In the genomic region with DNA sequence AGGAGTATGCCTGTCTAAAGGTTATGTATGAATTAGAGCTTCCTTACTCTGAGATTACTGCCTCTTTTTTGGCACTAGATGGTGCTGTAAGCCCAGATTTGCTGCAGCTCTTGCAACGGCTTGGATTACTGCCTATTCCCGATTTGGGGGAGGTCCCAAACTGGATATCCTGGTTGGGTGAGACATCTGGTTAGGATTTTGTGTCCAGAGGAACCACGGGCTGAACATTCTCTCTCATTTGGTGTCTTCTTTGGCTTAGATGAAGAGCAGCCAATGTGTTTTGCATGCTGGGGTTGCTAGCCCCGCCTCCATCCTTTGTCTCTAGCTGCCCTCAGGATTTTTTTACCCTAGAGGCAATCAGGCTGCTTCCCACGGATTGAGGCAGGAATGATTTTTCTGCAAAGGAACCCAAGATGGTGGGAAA, we compare ENCODE assay signal across 8 cellular contexts. TPM values are rescaled to one million over a fixed set of nuclear protein-coding genes. Genes with fewer than 3 reads are reported as not detected.
DNase-seq lines count a peak whose midpoint lies in the region; ATAC-seq and TF ChIP-seq lines count a peak whose summit lies in the region.

No MANE protein-coding gene starts in this region.

- no peak for TF ChIP-seq POLR2A in Peyer's patch (IDR thresholded peaks at IDR 0.05)

- H3K27ac ChIP-seq in ACC112 (ENCODE audit: low read depth, low read length) = no peak overlapping the region
- peak overlapping the region; percentile 49 for H3K27ac ChIP-seq in KOPT-K1 (ENCODE audit: low read depth, low read length, poor library complexity, severe bottlenecking)
- no peak overlapping the region for H3K27ac ChIP-seq in Peyer's patch
- no peak overlapping the region for H3K27ac ChIP-seq in left ventricle myocardium inferior (replicated peaks)
- H3K27ac ChIP-seq in psoas muscle = no peak overlapping the region

- peak in 3 of 4 donors; percentile 57 to 76 (median 61) for ATAC-seq in psoas muscle
- no peak for ATAC-seq in GM18498 (IDR thresholded peaks at IDR 0.05; ENCODE audit: unreplicated experiment)

- WGBS in psoas muscle, 3 donors = 8 to 12% (median 10%) methylated on average over 5 of the region's 5 CpGs

- peaks cover 12% of the 10 kb centered on the region for H3K9me3 ChIP-seq in KOPT-K1 (ENCODE audit: insufficient read depth, low read length, poor library complexity, severe bottlenecking)
- no peaks in the 10 kb centered on the region for H3K9me3 ChIP-seq in Peyer's patch
- H3K9me3 ChIP-seq in left ventricle myocardium inferior (replicated peaks) = no peaks in the 10 kb centered on the region
- no peaks in the 10 kb centered on the region for H3K9me3 ChIP-seq in psoas muscle

- no peaks in the 10 kb centered on the region for H3K36me3 ChIP-seq in ACC112 (ENCODE audit: insufficient read depth, low read length)
- no peaks in the 10 kb centered on the region for H3K36me3 ChIP-seq in KOPT-K1 (ENCODE audit: insufficient read depth, low read length)
- H3K36me3 ChIP-seq in Peyer's patch = no peaks in the 10 kb centered on the region
- H3K36me3 ChIP-seq in left ventricle myocardium inferior = no peaks in the 10 kb centered on the region
- H3K36me3 ChIP-seq in psoas muscle (ENCODE audit: insufficient read depth in 1 of 2, low read depth in 1 of 2) = no peaks in the 10 kb centered on the region

- H3K27me3 ChIP-seq in ACC112 (ENCODE audit: insufficient read depth, low read length) (no peaks in the 10 kb centered on the region), Peyer's patch (no peaks in the 10 kb centered on the region), left ventricle myocardium inferior (ENCODE audit: low read depth) (no peaks in the 10 kb centered on the region), psoas muscle (ENCODE audit: insufficient read depth in 3 of 3, low read length in 2 of 3) (no peaks in the 10 kb centered on the region)

- peak overlapping the region; percentile 60 for H3K4me3 ChIP-seq in ACC112 (ENCODE audit: low read depth, low read length)
- peak overlapping the region in 1 of 4 donors; percentile 28 for H3K4me3 ChIP-seq in Peyer's patch
- H3K4me3 ChIP-seq in left ventricle myocardium inferior = peak overlapping the region; percentile 41
- peak overlapping the region; percentile 22 for H3K4me3 ChIP-seq in psoas muscle

- H2AFZ ChIP-seq in ACC112 (ENCODE audit: low read length, unreplicated experiment) = no peak overlapping the region

- H3K4me1 ChIP-seq in ACC112 (ENCODE audit: control insufficient read depth, insufficient read depth, low read length, unreplicated experiment) (no peaks in the 10 kb centered on the region), Peyer's patch (no peaks in the 10 kb centered on the region), left ventricle myocardium inferior (no peaks in the 10 kb centered on the region), psoas muscle (no peaks in the 10 kb centered on the region)

- DNase-seq in Peyer's patch (peak in 2 of 3 donors; percentile 14 to 54), amniotic epithelial cell (ENCODE audit: low read depth) (peak; percentile 76), left ventricle myocardium inferior (peak; percentile 19), psoas muscle (peak; percentile 19 to 52)

- peak; percentile 62 for TF ChIP-seq CTCF in GM12872 (IDR thresholded peaks at IDR 0.05; ENCODE audit: insufficient read depth, low read depth, low read length)
- TF ChIP-seq CTCF in Peyer's patch (IDR thresholded peaks at IDR 0.05) = peak in 4 of 6 experiments; percentile 49 to 74 (median 60)
- TF ChIP-seq CTCF in left ventricle myocardium inferior (IDR thresholded peaks at IDR 0.05; ENCODE audit: borderline replicate concordance) = peak; percentile 60
- TF ChIP-seq CTCF in psoas muscle (IDR thresholded peaks at IDR 0.05) = peak; percentile 48

- intact Hi-C loops in left ventricle myocardium inferior (cut with micrococcal nuclease) = no loop called here
- intact Hi-C loops in psoas muscle (cut with DNase I) = no loop called here

- no peaks in the 10 kb centered on the region for H3K79me2 ChIP-seq in ACC112 (ENCODE audit: control insufficient read depth, insufficient read depth, low read length, unreplicated experiment)

RNA-seq across cellular contexts. Expression of a gene that starts 31.9 kb away (rescaled TPM):
- 10 to 100 TPM in 2 of 4 donors, 1 to 10 TPM in 2; 4.0 to 17.4 (median 9.5) TPM for total RNA-seq in Peyer's patch
- total RNA-seq in left ventricle myocardium inferior = 30.3 TPM
- total RNA-seq in psoas muscle = 10 to 100 TPM; 16.6 to 28.3 (median 24.8) TPM
- 10 to 100 TPM; 14.1 to 16.2 (median 14.2) TPM for polyA plus RNA-seq in psoas muscle

Comparison
In these comparisons a context has a peak if more than half of its experiments do, and no peak if none do; other contexts are left out.
1. DNase-seq: peak in every context shown above with its lines; median percentile 76 in amniotic epithelial cell; 36 in psoas muscle; 34 in Peyer's patch; 19 in left ventricle myocardium inferior.